Comparison of ENCODE assay signal across 1 cellular context in genomic region chr14:36091096-36091495, GRCh38.
TF ChIP-seq lines count a peak whose summit lies in the region.

No MANE protein-coding gene starts in this region.

TF ChIP-seq in K562, 482 proteins besides CTCF, POLR2A, EP300 and RAD21 (continued from another document):
- TF ChIP-seq PHF8 (IDR thresholded peaks at IDR 0.05; ENCODE audit: borderline replicate concordance, low read length): no peak
- no peak for TF ChIP-seq HOXB6 (CRISPR knock-in tag; IDR thresholded peaks at IDR 0.05; ENCODE audit: borderline replicate concordance)
- TF ChIP-seq ZNF253 (CRISPR knock-in tag; conservative IDR thresholded peaks at IDR 0.05): no peak
- no peak for TF ChIP-seq TCF3 (CRISPR knock-in tag; IDR thresholded peaks at IDR 0.05)
- TF ChIP-seq, protein P1, sequence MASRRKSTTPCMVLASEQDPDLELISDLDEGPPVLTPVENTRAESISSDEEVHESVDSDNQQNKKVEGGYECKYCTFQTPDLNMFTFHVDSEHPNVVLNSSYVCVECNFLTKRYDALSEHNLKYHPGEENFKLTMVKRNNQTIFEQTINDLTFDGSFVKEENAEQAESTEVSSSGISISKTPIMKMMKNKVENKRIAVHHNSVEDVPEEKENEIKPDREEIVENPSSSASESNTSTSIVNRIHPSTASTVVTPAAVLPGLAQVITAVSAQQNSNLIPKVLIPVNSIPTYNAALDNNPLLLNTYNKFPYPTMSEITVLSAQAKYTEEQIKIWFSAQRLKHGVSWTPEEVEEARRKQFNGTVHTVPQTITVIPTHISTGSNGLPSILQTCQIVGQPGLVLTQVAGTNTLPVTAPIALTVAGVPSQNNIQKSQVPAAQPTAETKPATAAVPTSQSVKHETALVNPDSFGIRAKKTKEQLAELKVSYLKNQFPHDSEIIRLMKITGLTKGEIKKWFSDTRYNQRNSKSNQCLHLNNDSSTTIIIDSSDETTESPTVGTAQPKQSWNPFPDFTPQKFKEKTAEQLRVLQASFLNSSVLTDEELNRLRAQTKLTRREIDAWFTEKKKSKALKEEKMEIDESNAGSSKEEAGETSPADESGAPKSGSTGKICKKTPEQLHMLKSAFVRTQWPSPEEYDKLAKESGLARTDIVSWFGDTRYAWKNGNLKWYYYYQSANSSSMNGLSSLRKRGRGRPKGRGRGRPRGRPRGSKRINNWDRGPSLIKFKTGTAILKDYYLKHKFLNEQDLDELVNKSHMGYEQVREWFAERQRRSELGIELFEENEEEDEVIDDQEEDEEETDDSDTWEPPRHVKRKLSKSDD (conservative IDR thresholded peaks at IDR 0.05; ENCODE audit: low read length): no peak
- no peak for TF ChIP-seq SRF (CRISPR knock-in tag; IDR thresholded peaks at IDR 0.05)
- no peak for TF ChIP-seq RBFOX2 (IDR thresholded peaks at IDR 0.05; ENCODE audit: low read depth, low read length)
- peak; percentile 30; the same call in 1 of the 2 replicates for TF ChIP-seq ATF7 (IDR thresholded peaks at IDR 0.05)
- no peak for TF ChIP-seq CBX5 (IDR thresholded peaks at IDR 0.05; ENCODE audit: borderline replicate concordance, low read depth)
- TF ChIP-seq POU5F1 (IDR thresholded peaks at IDR 0.05; ENCODE audit: borderline replicate concordance, low read depth, low read length, partially characterized antibody): no peak
- no peak for TF ChIP-seq ZNF639 (CRISPR knock-in tag; conservative IDR thresholded peaks at IDR 0.05 in 1 of 2, IDR thresholded peaks at IDR 0.05 in 1 of 2)
- TF ChIP-seq ZNF316 (IDR thresholded peaks at IDR 0.05): no peak
- TF ChIP-seq, protein P2, sequence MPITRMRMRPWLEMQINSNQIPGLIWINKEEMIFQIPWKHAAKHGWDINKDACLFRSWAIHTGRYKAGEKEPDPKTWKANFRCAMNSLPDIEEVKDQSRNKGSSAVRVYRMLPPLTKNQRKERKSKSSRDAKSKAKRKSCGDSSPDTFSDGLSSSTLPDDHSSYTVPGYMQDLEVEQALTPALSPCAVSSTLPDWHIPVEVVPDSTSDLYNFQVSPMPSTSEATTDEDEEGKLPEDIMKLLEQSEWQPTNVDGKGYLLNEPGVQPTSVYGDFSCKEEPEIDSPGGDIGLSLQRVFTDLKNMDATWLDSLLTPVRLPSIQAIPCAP (CRISPR knock-in tag; IDR thresholded peaks at IDR 0.05; ENCODE audit: borderline replicate concordance): no peak
- no peak for TF ChIP-seq MCM5 (IDR thresholded peaks at IDR 0.05; ENCODE audit: low read depth)
- peak; percentile 5; the same call in 1 of the 2 replicates for TF ChIP-seq MAFF (IDR thresholded peaks at IDR 0.05; ENCODE audit: low read length)
- TF ChIP-seq, protein P3, sequence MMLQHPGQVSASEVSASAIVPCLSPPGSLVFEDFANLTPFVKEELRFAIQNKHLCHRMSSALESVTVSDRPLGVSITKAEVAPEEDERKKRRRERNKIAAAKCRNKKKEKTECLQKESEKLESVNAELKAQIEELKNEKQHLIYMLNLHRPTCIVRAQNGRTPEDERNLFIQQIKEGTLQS (IDR thresholded peaks at IDR 0.05): peak; percentile 59
- TF ChIP-seq, protein P3 (CRISPR knock-in tag; conservative IDR thresholded peaks at IDR 0.05): no peak
- TF ChIP-seq ZNF354B (CRISPR knock-in tag; IDR thresholded peaks at IDR 0.05): no peak
- no peak for TF ChIP-seq POLR3G (IDR thresholded peaks at IDR 0.05; ENCODE audit: extremely low read depth, insufficient read length, insufficient replicate concordance)
- TF ChIP-seq SMAD4 (CRISPR knock-in tag; conservative IDR thresholded peaks at IDR 0.05): no peak
- TF ChIP-seq LCOR (CRISPR knock-in tag; IDR thresholded peaks at IDR 0.05): no peak
- TF ChIP-seq KDM1A (IDR thresholded peaks at IDR 0.05): no peak
- TF ChIP-seq JUND (IDR thresholded peaks at IDR 0.05; ENCODE audit: borderline replicate concordance, low read depth, low read length): peak; percentile 56; the same call in 1 of the 2 replicates
- TF ChIP-seq JUND (tag; IDR thresholded peaks at IDR 0.05; ENCODE audit: borderline replicate concordance, low read depth, low read length): peak; percentile 75; the same call in 2 of the 3 replicates
